12 cellular contexts compared by ENCODE assay signal in genomic region chr2:42874838-42875801, GRCh38.
DNase-seq lines count a peak whose midpoint lies in the region; ATAC-seq and TF ChIP-seq lines count a peak whose summit lies in the region.
"Had no signal": no experiment of that assay in that cellular context is flagged by ENCODE, and none has a peak within 500 bp of the region (broad histone marks: within the 10 kb centered on the region; RNA-seq: fewer than 3 reads in every experiment).

No MANE protein-coding gene starts in this region.

- no peaks in the 10 kb centered on the region for H3K27me3 ChIP-seq in adrenal gland
- H3K27me3 ChIP-seq in subcutaneous abdominal adipose tissue (ENCODE audit: control insufficient read depth in 5 of 5, insufficient read depth in 4 of 5, low read length in 5 of 5): no peaks in the 10 kb centered on the region

- DNase-seq in adrenal gland: peak in 5 of 7 donors; percentile 25 to 66 (median 45)
- peak; percentile 40 for DNase-seq in fibroblast of pulmonary artery (ENCODE audit: low read depth)
- DNase-seq in mucosa of descending colon: no peak
- no peak for DNase-seq in NCI-H1436 (lab: John Stamatoyannopoulos, UW)
- DNase-seq in effector CD8-positive, alpha-beta T cell (lab: John Stamatoyannopoulos, UW): no peak
- no peak for DNase-seq in NCI-H446 treated with DMSO at 0.1 percent for 48 hours (lab: John Stamatoyannopoulos, UW)
- DNase-seq: activated naive CD8-positive, alpha-beta T cell treated with anti-CD3 and anti-CD28 coated beads, Interleukin-2, amount 10 ng/mL, durations not matched to agents 7 days and 5 days; DND-41; NCI-H226; T-helper 9 cell had no signal

- peak overlapping the region in 3 of 5 donors; percentile 54 to 64 (median 55) for H3K9ac ChIP-seq in subcutaneous abdominal adipose tissue (ENCODE audit: low read length in 5 of 5)

- no peak for TF ChIP-seq POLR2A in adrenal gland (IDR thresholded peaks at IDR 0.05)

- WGBS in adrenal gland, 4 donors: 51 to 76% (median 67%) methylated on average over 18 to 22 of the region's 22 CpGs

- H3K4me3 ChIP-seq in adrenal gland: no peak overlapping the region
- no peak overlapping the region for H3K4me3 ChIP-seq in fibroblast of pulmonary artery (replicated peaks; ENCODE audit: low read depth, low read length)
- H3K4me3 ChIP-seq in mucosa of descending colon: no peak overlapping the region
- peak overlapping the region in 3 of 5 donors; percentile 14 to 29 (median 28) for H3K4me3 ChIP-seq in subcutaneous abdominal adipose tissue (ENCODE audit: low read depth in 1 of 5, low read length in 5 of 5)

- H3K27ac ChIP-seq in adrenal gland (peak overlapping the region in 3 of 5 donors; percentile 21 to 87 (median 60)), subcutaneous abdominal adipose tissue (ENCODE audit: low read depth, low read length) (peak overlapping the region; percentile 86)

- H3K36me3 ChIP-seq in adrenal gland (replicated peaks in 1 of 2) (no peaks in the 10 kb centered on the region), mucosa of descending colon (ENCODE audit: low read depth) (no peaks in the 10 kb centered on the region), subcutaneous abdominal adipose tissue (ENCODE audit: control insufficient read depth in 5 of 5, insufficient read depth in 5 of 5, low read length in 5 of 5) (no peaks in the 10 kb centered on the region)

- ATAC-seq in mucosa of descending colon (peak; percentile 28), HG03039 (IDR thresholded peaks at IDR 0.05; ENCODE audit: unreplicated experiment) (no peak)

- peaks cover 4 to 37% of the 10 kb centered on the region in 2 donors for H3K4me1 ChIP-seq in adrenal gland (replicated peaks in 1 of 2)
- H3K4me1 ChIP-seq in mucosa of descending colon (ENCODE audit: low read depth): no peaks in the 10 kb centered on the region
- H3K4me1 ChIP-seq in subcutaneous abdominal adipose tissue (ENCODE audit: control insufficient read depth in 5 of 5, insufficient read depth in 5 of 5, low read length in 5 of 5): peaks cover 19 to 76% (median 61%) of the 10 kb centered on the region in 5 donors

- H3K9me3 ChIP-seq in adrenal gland (replicated peaks in 1 of 3): no peaks in the 10 kb centered on the region
- H3K9me3 ChIP-seq in mucosa of descending colon: no peaks in the 10 kb centered on the region
- H3K9me3 ChIP-seq in subcutaneous abdominal adipose tissue (ENCODE audit: control insufficient read depth in 5 of 5, low read length in 5 of 5): no peaks in the 10 kb centered on the region

- intact Hi-C loops in adrenal gland (cut with DNase I) (no loop called here), mucosa of descending colon (cut with DNase I, micrococcal nuclease) (no loop called here)

- TF ChIP-seq CTCF in adrenal gland (IDR thresholded peaks at IDR 0.05): no peak
- no peak for TF ChIP-seq CTCF in fibroblast of pulmonary artery (IDR thresholded peaks at IDR 0.05; ENCODE audit: low read length, missing control alignments)
- TF ChIP-seq CTCF in mucosa of descending colon (IDR thresholded peaks at IDR 0.05): no peak

Comparison
In these comparisons a context has a peak if more than half of its experiments do, and no peak if none do; other contexts are left out.
1. DNase-seq: peak in adrenal gland (5 of 7) and fibroblast of pulmonary artery (single experiment); none in mucosa of descending colon (0 of 3), NCI-H1436 (single experiment), effector CD8-positive, alpha-beta T cell (single experiment) and NCI-H446 treated with DMSO at 0.1 percent for 48 hours (single experiment).
2. H3K4me3 ChIP-seq: peak in subcutaneous abdominal adipose tissue (3 of 5); none in adrenal gland (0 of 4), fibroblast of pulmonary artery (single experiment) and mucosa of descending colon (single experiment).